12 cellular contexts compared by ENCODE assay signal in the genomic region with DNA sequence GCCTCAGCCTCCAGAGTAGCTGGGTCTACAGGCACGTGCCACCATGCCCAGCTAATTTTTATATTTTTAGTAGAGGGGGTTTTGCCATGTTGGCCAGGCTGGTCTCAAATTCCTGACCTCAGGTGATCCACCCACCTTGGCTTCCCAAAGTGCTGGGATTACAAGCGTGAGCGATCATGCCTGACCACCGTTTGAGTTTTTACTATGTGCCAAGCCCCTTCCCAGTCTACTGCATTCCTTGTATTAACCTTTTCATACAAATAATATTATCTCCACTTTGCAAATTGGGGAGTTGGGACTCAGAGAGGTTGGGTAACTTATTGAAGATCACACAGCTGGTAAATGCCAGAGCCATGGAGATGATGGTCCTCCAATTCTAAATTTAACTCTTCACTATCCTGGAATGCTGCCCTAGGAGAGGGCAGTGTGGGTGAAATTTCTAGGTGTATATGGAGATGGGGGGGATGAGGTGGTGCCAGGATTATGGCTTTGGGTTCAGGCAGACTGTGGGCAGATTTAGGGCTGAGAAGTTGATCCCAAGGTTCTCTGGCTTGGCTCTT. TPM values are rescaled to one million over a fixed set of nuclear protein-coding genes. Genes with fewer than 3 reads are reported as not detected.
DNase-seq lines count a peak whose midpoint lies in the region; ATAC-seq and TF ChIP-seq lines count a peak whose summit lies in the region.
"Had no signal": no experiment of that assay in that cellular context is flagged by ENCODE, and none has a peak within 500 bp of the region (broad histone marks: within the 10 kb centered on the region; RNA-seq: fewer than 3 reads in every experiment).

No MANE protein-coding gene starts in this region.

- no peak for TF ChIP-seq POLR2A in esophagus muscularis mucosa (IDR thresholded peaks at IDR 0.05; ENCODE audit: low read depth)

- no peaks in the 10 kb centered on the region for H3K27me3 ChIP-seq in BLaER1 treated with 17β-estradiol and CSF1 and Interleukin-3, amounts not matched to agents 10 nM and 100 nM
- H3K27me3 ChIP-seq in GM23248 (replicated peaks; ENCODE audit: insufficient read depth) (no peaks in the 10 kb centered on the region), muscle layer of duodenum (ENCODE audit: low read depth, low read length) (no peaks in the 10 kb centered on the region), esophagus muscularis mucosa (no peaks in the 10 kb centered on the region)

- H4K20me1 ChIP-seq in BLaER1 treated with 17β-estradiol and CSF1 and Interleukin-3, amounts not matched to agents 10 nM and 100 nM: peaks cover 0 to 3% (median 0%) of the 10 kb centered on the region in 11 experiments; a peak in 1 of 22 replicates
- H4K20me1 ChIP-seq in GM23248 (ENCODE audit: insufficient read depth): no peaks in the 10 kb centered on the region

- H3K9me2 ChIP-seq in GM23248 (ENCODE audit: insufficient read depth): no peaks in the 10 kb centered on the region

- no peak for DNase-seq in GM23248
- DNase-seq in activated CD4-positive, alpha-beta memory T cell treated with anti-CD3 and anti-CD28 coated beads, Interleukin-2, amount 10 ng/mL, durations not matched to agents 7 days and 5 days: no peak
- no peak for DNase-seq in T1000 (lab: John Stamatoyannopoulos, UW)
- DNase-seq in esophagus muscularis mucosa (ENCODE audit: extremely low spot score): no peak
- DNase-seq: activated effector memory CD4-positive, alpha-beta T cell treated with anti-CD3 and anti-CD28 coated beads, Interleukin-2, amount 50 U/mL, for 16 hours; NCI-H1048; NCI-H345; stimulated activated CD4-positive, alpha-beta T cell treated with anti-CD3 and anti-CD28 coated beads, Interleukin-4, amount 100 ng/mL, for 4 hours had no signal

- H3K27me3 Mint-ChIP-seq in activated CD4-positive, alpha-beta memory T cell treated with anti-CD3 and anti-CD28 coated beads, Interleukin-2, amount 10 ng/mL, durations not matched to agents 7 days and 5 days: no peaks in the 10 kb centered on the region

- peaks cover 36% of the 10 kb centered on the region for H3K4me1 Mint-ChIP-seq in activated CD4-positive, alpha-beta memory T cell treated with anti-CD3 and anti-CD28 coated beads, Interleukin-2, amount 10 ng/mL, durations not matched to agents 7 days and 5 days

- H3K9ac ChIP-seq in BLaER1 treated with 17β-estradiol and CSF1 and Interleukin-3, amounts not matched to agents 10 nM and 100 nM: peak overlapping the region; percentile 92 to 98 (median 96); a peak in 21 of 22 replicates
- H3K9ac ChIP-seq in GM23248: peak overlapping the region; percentile 86; the same call in 1 of the 2 replicates

- peak overlapping the region; percentile 84 to 98 (median 93) for H3K4me2 ChIP-seq in BLaER1 treated with 17β-estradiol and CSF1 and Interleukin-3, amounts not matched to agents 10 nM and 100 nM
- H3K4me2 ChIP-seq in GM23248 (ENCODE audit: unreplicated experiment): no peak overlapping the region

- in situ Hi-C loops in GM23248 (cut with MboI): no loop called here

- peak overlapping the region; percentile 96; the same call in 1 of the 2 replicates for H2AFZ ChIP-seq in GM23248

- H3K36me3 ChIP-seq in BLaER1 treated with 17β-estradiol and CSF1 and Interleukin-3, amounts not matched to agents 10 nM and 100 nM: peaks cover 0 to 8% (median 7%) of the 10 kb centered on the region in 11 experiments; a peak in 18 of 22 replicates
- no peaks in the 10 kb centered on the region for H3K36me3 ChIP-seq in GM23248 (ENCODE audit: low read depth)
- no peaks in the 10 kb centered on the region for H3K36me3 ChIP-seq in muscle layer of duodenum (ENCODE audit: control insufficient read depth in 1 of 2, insufficient read depth in 2 of 2, low read length in 2 of 2)
- no peaks in the 10 kb centered on the region for H3K36me3 ChIP-seq in esophagus muscularis mucosa

- intact Hi-C loops in esophagus muscularis mucosa (cut with DNase I): loop anchor here (5.0 kb wide), 2 partner anchors 81 to 161 kb away; partner anchors contain the start of gene KCTD6

- CTCF ChIA-PET in activated CD4-positive, alpha-beta memory T cell treated with anti-CD3 and anti-CD28 coated beads, Interleukin-2, amount 10 ng/mL, durations not matched to agents 7 days and 5 days (lab: Charles Lee): interaction anchor here (1.1 to 5.6 kb wide), 5 partner anchors 19 to 239 kb away, joined by 3 to 50 read pairs (median 7); partner anchors contain the start of genes HTD2 and RPP14

- H3K36me3 Mint-ChIP-seq in activated CD4-positive, alpha-beta memory T cell treated with anti-CD3 and anti-CD28 coated beads, Interleukin-2, amount 10 ng/mL, durations not matched to agents 7 days and 5 days (ENCODE audit: low read depth): peaks cover 9% of the 10 kb centered on the region

- POLR2A ChIA-PET in activated CD4-positive, alpha-beta memory T cell treated with anti-CD3 and anti-CD28 coated beads, Interleukin-2, amount 10 ng/mL, durations not matched to agents 7 days and 5 days (lab: Charles Lee): interaction anchor here (1.0 to 5.6 kb wide), 5 partner anchors 9 to 140 kb away, joined by 3 to 35 read pairs (median 6); partner anchors contain the start of genes HTD2 and RPP14

- H3K9me3 Mint-ChIP-seq in activated CD4-positive, alpha-beta memory T cell treated with anti-CD3 and anti-CD28 coated beads, Interleukin-2, amount 10 ng/mL, durations not matched to agents 7 days and 5 days: no peaks in the 10 kb centered on the region

- peaks cover 18% of the 10 kb centered on the region for H3K79me2 ChIP-seq in GM23248 (ENCODE audit: insufficient read depth)

- no peak overlapping the region for H3K27ac Mint-ChIP-seq in activated CD4-positive, alpha-beta memory T cell treated with anti-CD3 and anti-CD28 coated beads, Interleukin-2, amount 10 ng/mL, durations not matched to agents 7 days and 5 days

- no peak for TF ChIP-seq CTCF in esophagus muscularis mucosa (IDR thresholded peaks at IDR 0.05)

- H3K9me3 ChIP-seq in BLaER1 treated with 17β-estradiol and CSF1 and Interleukin-3, amounts not matched to agents 10 nM and 100 nM (replicated peaks in 1 of 11): no peaks in the 10 kb centered on the region
- no peaks in the 10 kb centered on the region for H3K9me3 ChIP-seq in GM23248 (ENCODE audit: low read depth)
- no peaks in the 10 kb centered on the region for H3K9me3 ChIP-seq in muscle layer of duodenum (ENCODE audit: control insufficient read depth in 1 of 2, low read length in 2 of 2)
- H3K9me3 ChIP-seq in esophagus muscularis mucosa: no peaks in the 10 kb centered on the region

- peak overlapping the region in 10 of 11 experiments; percentile 91 to 99 (median 95); a peak in 20 of 22 replicates for H3K27ac ChIP-seq in BLaER1 treated with 17β-estradiol and CSF1 and Interleukin-3, amounts not matched to agents 10 nM and 100 nM
- H3K27ac ChIP-seq in GM23248 (no peak overlapping the region), muscle layer of duodenum (ENCODE audit: low read length) (no peak overlapping the region), esophagus muscularis mucosa (replicated peaks in 1 of 4) (no peak overlapping the region)

- peaks cover 34 to 42% (median 37%) of the 10 kb centered on the region in 10 experiments for H3K4me1 ChIP-seq in BLaER1 treated with 17β-estradiol and CSF1 and Interleukin-3, amounts not matched to agents 10 nM and 100 nM
- H3K4me1 ChIP-seq in GM23248 (ENCODE audit: insufficient read depth): peaks cover 29% of the 10 kb centered on the region
- H3K4me1 ChIP-seq in muscle layer of duodenum (ENCODE audit: control insufficient read depth in 1 of 2, insufficient read depth in 2 of 2, low read length in 2 of 2): peaks cover 6 to 24% of the 10 kb centered on the region in 2 donors
- peaks cover 17 to 45% (median 41%) of the 10 kb centered on the region in 4 donors for H3K4me1 ChIP-seq in esophagus muscularis mucosa

- H3F3A ChIP-seq in GM23248 (ENCODE audit: insufficient read depth): peaks cover 39% of the 10 kb centered on the region

- H3K4me3 ChIP-seq in BLaER1 treated with 17β-estradiol and CSF1 and Interleukin-3, amounts not matched to agents 10 nM and 100 nM: peak overlapping the region in 8 of 10 experiments; percentile 77 to 98 (median 96); a peak in 17 of 20 replicates
- H3K4me3 ChIP-seq in GM23248: no peak overlapping the region
- H3K4me3 ChIP-seq in muscle layer of duodenum (ENCODE audit: low read depth in 1 of 2, low read length in 2 of 2): peak overlapping the region; percentile 62 to 86
- H3K4me3 ChIP-seq in esophagus muscularis mucosa: peak overlapping the region in 1 of 4 donors; percentile 89

- no peak for TF ChIP-seq EP300 in esophagus muscularis mucosa (IDR thresholded peaks at IDR 0.05)

- ATAC-seq in GM19452 (IDR thresholded peaks at IDR 0.05; ENCODE audit: unreplicated experiment) (no peak), GM21528 (IDR thresholded peaks at IDR 0.05; ENCODE audit: low FRiP score, unreplicated experiment) (no peak)

- H3K4me3 Mint-ChIP-seq in activated CD4-positive, alpha-beta memory T cell treated with anti-CD3 and anti-CD28 coated beads, Interleukin-2, amount 10 ng/mL, durations not matched to agents 7 days and 5 days: peak overlapping the region; percentile 64

- WGBS in GM23248 (ENCODE audit: low coverage in 1 of 2, low lambda C conversion rate in 2 of 2, missing lambda C conversion rate in 2 of 2), 2 experiments: 57 to 62% methylated on average over 4 of the region's 4 CpGs
- WGBS in esophagus muscularis mucosa: 86% methylated on average over 4 of the region's 4 CpGs

RNA-seq across cellular contexts. Expression of gene PXK, which starts 1.0 kb away (rescaled TPM):
- total RNA-seq in GM23248 (2014; rRNA removed; shearing (Covaris generic)): 30.7 and 33.8 TPM in 2 replicates
- 45.1 and 46.2 TPM in 2 replicates for polyA plus RNA-seq in GM23248 (2016; fragmentation: Nextera tagmentation; extraction: Ambion mirVana)
- 10 to 100 TPM; 50.7 to 51.2 TPM for total RNA-seq in activated CD4-positive, alpha-beta memory T cell treated with anti-CD3 and anti-CD28 coated beads, Interleukin-2, amount 10 ng/mL, durations not matched to agents 7 days and 5 days
- 10 to 100 TPM; 28.2 to 35.3 (median 30.3) TPM for total RNA-seq in esophagus muscularis mucosa

RNA-seq across cellular contexts. Expression of gene HTD2, which starts 25.4 kb away (rescaled TPM):
- 5.4 and 9.6 TPM in 2 replicates for total RNA-seq in GM23248 (2014; rRNA removed; shearing (Covaris generic))
- polyA plus RNA-seq in GM23248 (2016; fragmentation: Nextera tagmentation; extraction: Ambion mirVana): 17.0 and 21.8 TPM in 2 replicates
- 1 to 10 TPM; 6.3 to 8.5 TPM for total RNA-seq in activated CD4-positive, alpha-beta memory T cell treated with anti-CD3 and anti-CD28 coated beads, Interleukin-2, amount 10 ng/mL, durations not matched to agents 7 days and 5 days
- total RNA-seq in esophagus muscularis mucosa: 10 to 100 TPM in 2 of 4 donors, 1 to 10 TPM in 2; 7.5 to 12.3 (median 10.4) TPM

RNA-seq across cellular contexts. Expression of gene RPP14, which starts 25.6 kb away (rescaled TPM):
- total RNA-seq in GM23248 (2014; rRNA removed; shearing (Covaris generic)): 14.9 and 15.7 TPM in 2 replicates
- 11.4 and 13.4 TPM in 2 replicates for polyA plus RNA-seq in GM23248 (2016; fragmentation: Nextera tagmentation; extraction: Ambion mirVana)
- total RNA-seq in activated CD4-positive, alpha-beta memory T cell treated with anti-CD3 and anti-CD28 coated beads, Interleukin-2, amount 10 ng/mL, durations not matched to agents 7 days and 5 days: 10 to 100 TPM; 10.7 to 11.2 TPM
- 10 to 100 TPM in 3 of 4 donors, 1 to 10 TPM in 1; 9.1 to 16.0 (median 10.4) TPM for total RNA-seq in esophagus muscularis mucosa

Comparison
In these comparisons a context has a peak if more than half of its experiments do, and no peak if none do; other contexts are left out.
1. H3K27ac ChIP-seq: peak in BLaER1 treated with 17β-estradiol and CSF1 and Interleukin-3, amounts not matched to agents 10 nM and 100 nM (10 of 11); none in GM23248 (single experiment), muscle layer of duodenum (single experiment) and esophagus muscularis mucosa (0 of 4).